Comparison of ENCODE assay signal across 19 cellular contexts in genomic region chr12:3930216-3930615, GRCh38.
"Had no signal": no experiment of that assay in that cellular context is flagged by ENCODE, and none has a peak within 500 bp of the region (broad histone marks: within the 10 kb centered on the region; RNA-seq: fewer than 3 reads in every experiment).

No MANE protein-coding gene starts in this region.

- DNase-seq: activated CD4-positive, alpha-beta T cell treated with anti-CD3 and anti-CD28 coated beads for 48 hours; activated CD4-positive, CD25-positive, alpha-beta regulatory T cell; activated CD8-positive, alpha-beta memory T cell treated with anti-CD3 and anti-CD28 coated beads, Interleukin-2, amount 50 U/mL, for 48 hours; activated gamma-delta T cell; activated T-cell treated with anti-CD3 and anti-CD28 coated beads, Interleukin-2, amount 50 U/mL, for 48 hours; heart left ventricle; kidney; midbrain; ovary; stimulated activated naive CD8-positive, alpha-beta T cell treated with anti-CD3 and anti-CD28 coated beads, Interleukin-15, Interleukin-2, amounts not matched to agents 100 U/mL and 50 U/mL, for 24 hours; SW 1271; T-helper 9 cell had no signal

- H3K27me3 ChIP-seq: ascending aorta, ovary had no signal

- FAIRE-seq: frontal cortex, kidney had no signal

- H3K9me3 ChIP-seq: ascending aorta, breast epithelium, heart left ventricle, ovary, suprapubic skin had no signal

- H3K36me3 ChIP-seq: ascending aorta, breast epithelium, heart left ventricle, ovary, suprapubic skin had no signal

- H3K4me3 ChIP-seq: ascending aorta, breast epithelium, coronary artery, heart left ventricle, lung, ovary, suprapubic skin had no signal

- H3K27ac ChIP-seq: ascending aorta, breast epithelium, coronary artery, heart left ventricle, ovary, suprapubic skin had no signal

- H3K4me1 ChIP-seq: ascending aorta, breast epithelium, heart left ventricle had no signal

- ATAC-seq: left lobe of liver; stimulated activated naive CD8-positive, alpha-beta T cell treated with anti-CD3 and anti-CD28 coated beads, Interleukin-15, Interleukin-2, amounts not matched to agents 100 U/mL and 50 U/mL, for 24 hours had no signal
